In the genomic region with DNA sequence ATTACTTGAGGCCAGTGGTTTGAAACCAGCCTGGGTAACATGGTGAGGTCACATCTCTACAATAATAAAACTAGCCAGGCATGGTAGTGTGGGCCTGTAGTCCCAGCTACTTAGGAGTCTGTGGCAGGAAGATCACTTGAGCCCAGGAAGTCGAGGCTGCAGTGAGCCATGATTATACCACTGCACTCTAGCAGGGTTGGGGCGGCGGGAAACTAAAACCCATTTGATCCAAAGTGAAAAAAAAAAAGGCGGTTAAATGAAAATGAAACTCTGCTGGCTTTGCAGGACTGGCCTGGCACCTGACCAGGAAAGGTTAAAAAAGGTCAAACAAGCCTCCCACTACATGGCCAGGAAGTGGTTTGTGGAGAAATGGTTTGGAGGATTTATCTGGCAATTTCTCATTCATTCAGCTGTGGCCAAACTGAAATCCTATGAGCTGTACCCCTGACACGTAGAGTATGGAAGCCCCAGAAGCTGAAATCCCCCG, we compare ENCODE assay signal across 8 cellular contexts. TPM values are rescaled to one million over a fixed set of nuclear protein-coding genes. Genes with fewer than 3 reads are reported as not detected.
DNase-seq lines count a peak whose midpoint lies in the region; ATAC-seq and TF ChIP-seq lines count a peak whose summit lies in the region.

No MANE protein-coding gene starts in this region.

- H3K27ac ChIP-seq in caudate nucleus (ENCODE audit: low read depth, low read length) (no peak overlapping the region), gastrocnemius medialis (no peak overlapping the region)

- DNase-seq in AG09309 (ENCODE audit: low read depth) = peak; percentile 45
- peak; percentile 80 for DNase-seq in H4 (ENCODE audit: low spot score)
- no peak for DNase-seq in left ventricle myocardium superior
- no peak for DNase-seq in caudate nucleus (lab: John Stamatoyannopoulos, UW)
- DNase-seq in gastrocnemius medialis = no peak
- no peak for DNase-seq in GM20000 (ENCODE audit: low spot score)
- DNase-seq in RKO (ENCODE audit: low spot score) = no peak

- H3K4me1 ChIP-seq in gastrocnemius medialis = peaks cover 0 to 6% of the 10 kb centered on the region in 2 donors

- no peaks in the 10 kb centered on the region for H3K27me3 ChIP-seq in gastrocnemius medialis

- ATAC-seq in SK-N-SH treated with all-trans-retinoic acid at 6 μM for 48 hours = peak; percentile 70
- peak; percentile 43 for ATAC-seq in left ventricle myocardium superior
- no peak for ATAC-seq in gastrocnemius medialis

- no peak for TF ChIP-seq POLR2A in gastrocnemius medialis (IDR thresholded peaks at IDR 0.05)

- no peaks in the 10 kb centered on the region for H3K9me3 ChIP-seq in gastrocnemius medialis

- no peak for TF ChIP-seq CTCF in AG09309 (IDR thresholded peaks at IDR 0.05; ENCODE audit: control insufficient read depth, insufficient read depth, low read depth, low read length, missing control alignments)
- TF ChIP-seq CTCF in gastrocnemius medialis (IDR thresholded peaks at IDR 0.05 in 4 of 5, conservative IDR thresholded peaks at IDR 0.05 in 1 of 5) = no peak
- TF ChIP-seq CTCF in GM20000 (IDR thresholded peaks at IDR 0.05; ENCODE audit: extremely low read depth, missing control alignments) = no peak

- H3K4me3 ChIP-seq in AG09309 (ENCODE audit: control insufficient read depth, low read depth, low read length) (no peak overlapping the region), gastrocnemius medialis (no peak overlapping the region)

- H3K36me3 ChIP-seq in gastrocnemius medialis = no peaks in the 10 kb centered on the region

- in situ Hi-C loops in gastrocnemius medialis (cut with MboI; ENCODE audit: low sequenced_read_pairs in 4 of 4) = no loop called here

- intact Hi-C loops in left ventricle myocardium superior (cut with micrococcal nuclease) = no loop called here
- intact Hi-C loops in gastrocnemius medialis (cut with DNase I; ENCODE audit: low total_unique reads) = no loop called here

TF ChIP-seq in SK-N-SH treated with all-trans-retinoic acid at 6 μM for 48 hours, 23 proteins besides CTCF, POLR2A, EP300 and RAD21:
- TF ChIP-seq BACH2 (CRISPR knock-in tag; IDR thresholded peaks at IDR 0.05; ENCODE audit: borderline replicate concordance) (no peak), OSR1 (CRISPR knock-in tag; IDR thresholded peaks at IDR 0.05) (no peak), CSRNP3 (CRISPR knock-in tag; IDR thresholded peaks at IDR 0.05) (no peak), TOX (CRISPR knock-in tag; IDR thresholded peaks at IDR 0.05; ENCODE audit: borderline replicate concordance) (no peak), ZFP30 (CRISPR knock-in tag; IDR thresholded peaks at IDR 0.05) (no peak), PPARA (CRISPR knock-in tag; IDR thresholded peaks at IDR 0.05; ENCODE audit: borderline replicate concordance) (no peak), GLIS3 (CRISPR knock-in tag; IDR thresholded peaks at IDR 0.05) (no peak), ZNF70 (CRISPR knock-in tag; IDR thresholded peaks at IDR 0.05) (no peak), ZNF565 (CRISPR knock-in tag; conservative IDR thresholded peaks at IDR 0.05; ENCODE audit: low read depth) (no peak), RARB (CRISPR knock-in tag; IDR thresholded peaks at IDR 0.05) (no peak), ZC3H10 (CRISPR knock-in tag; IDR thresholded peaks at IDR 0.05) (no peak), POU6F1 (CRISPR knock-in tag; IDR thresholded peaks at IDR 0.05; ENCODE audit: borderline replicate concordance, low read depth) (no peak), ZNF8 (CRISPR knock-in tag; IDR thresholded peaks at IDR 0.05) (no peak), TCF4 (CRISPR knock-in tag; IDR thresholded peaks at IDR 0.05; ENCODE audit: borderline replicate concordance) (no peak), ISL1 (CRISPR knock-in tag; IDR thresholded peaks at IDR 0.05) (no peak), ZFP3 (CRISPR knock-in tag; IDR thresholded peaks at IDR 0.05) (no peak)
- TF ChIP-seq, protein P1, sequence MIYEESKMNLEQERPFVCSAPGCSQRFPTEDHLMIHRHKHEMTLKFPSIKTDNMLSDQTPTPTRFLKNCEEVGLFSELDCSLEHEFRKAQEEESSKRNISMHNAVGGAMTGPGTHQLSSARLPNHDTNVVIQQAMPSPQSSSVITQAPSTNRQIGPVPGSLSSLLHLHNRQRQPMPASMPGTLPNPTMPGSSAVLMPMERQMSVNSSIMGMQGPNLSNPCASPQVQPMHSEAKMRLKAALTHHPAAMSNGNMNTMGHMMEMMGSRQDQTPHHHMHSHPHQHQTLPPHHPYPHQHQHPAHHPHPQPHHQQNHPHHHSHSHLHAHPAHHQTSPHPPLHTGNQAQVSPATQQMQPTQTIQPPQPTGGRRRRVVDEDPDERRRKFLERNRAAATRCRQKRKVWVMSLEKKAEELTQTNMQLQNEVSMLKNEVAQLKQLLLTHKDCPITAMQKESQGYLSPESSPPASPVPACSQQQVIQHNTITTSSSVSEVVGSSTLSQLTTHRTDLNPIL (CRISPR knock-in tag; IDR thresholded peaks at IDR 0.05; ENCODE audit: low read depth) = no peak
TF ChIP-seq in SK-N-SH treated with all-trans-retinoic acid at 6 μM for 48 hours: peak in this region for 0.

RNA-seq across cellular contexts. Expression of gene MTRES1, which starts 36.6 kb away (rescaled TPM):
- total RNA-seq in H4 (2014; rRNA removed; shearing (Covaris generic)) = 12.6 and 16.0 TPM in 2 replicates
- total RNA-seq in left ventricle myocardium superior = 37.3 TPM
- total RNA-seq in gastrocnemius medialis = 10 to 100 TPM; 10.6 to 20.3 (median 17.0) TPM

RNA-seq across cellular contexts. Expression of gene BEND3, which starts 50.7 kb away (rescaled TPM):
- 2.1 and 2.9 TPM in 2 replicates for total RNA-seq in H4 (2014; rRNA removed; shearing (Covaris generic))
- total RNA-seq in left ventricle myocardium superior (1.2 TPM), gastrocnemius medialis (1 to 10 TPM; 1.5 to 1.9 (median 1.7) TPM)

Comparison
In these comparisons a context has a peak if more than half of its experiments do, and no peak if none do; other contexts are left out.
1. DNase-seq: peak in AG09309 (single experiment) and H4 (single experiment); none in left ventricle myocardium superior (single experiment), caudate nucleus (0 of 61), gastrocnemius medialis (0 of 2), GM20000 (single experiment) and RKO (single experiment).
2. ATAC-seq: peak in SK-N-SH treated with all-trans-retinoic acid at 6 μM for 48 hours (single experiment) and left ventricle myocardium superior (single experiment); none in gastrocnemius medialis (0 of 2).